In the genomic region with DNA sequence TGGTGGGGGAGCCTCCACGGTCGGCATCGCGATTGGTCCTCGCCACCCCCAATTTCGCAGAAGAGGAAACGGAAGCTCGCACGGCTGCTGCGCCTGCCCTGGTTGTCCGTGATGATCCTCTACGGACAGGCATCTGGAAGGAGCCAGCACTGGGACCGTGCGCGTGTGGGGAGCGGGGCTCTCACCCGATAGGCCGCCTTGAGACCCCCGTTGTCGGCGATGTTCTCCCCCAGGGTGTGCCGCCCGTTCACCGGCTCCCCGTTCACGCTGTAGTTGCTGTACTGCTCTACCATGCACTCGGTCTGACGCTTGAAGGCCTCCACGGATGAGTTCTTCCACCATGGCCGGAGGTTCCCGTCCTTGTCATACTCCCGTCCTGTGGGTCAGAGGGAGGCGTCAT, we compare ENCODE assay signal across 2 cellular contexts.
TF ChIP-seq lines count a peak whose summit lies in the region.

No MANE protein-coding gene starts in this region.

TF ChIP-seq in IMR-90, 13 proteins besides CTCF, POLR2A, EP300 and RAD21:
- TF ChIP-seq RCOR1 (IDR thresholded peaks at IDR 0.05; ENCODE audit: insufficient replicate concordance, low read length) (no peak), CHD1 (IDR thresholded peaks at IDR 0.05; ENCODE audit: low read depth, low read length) (no peak), CEBPB (IDR thresholded peaks at IDR 0.05; ENCODE audit: low read depth, low read length) (no peak), FOS (IDR thresholded peaks at IDR 0.05; ENCODE audit: low read depth, low read length) (no peak), BHLHE40 (IDR thresholded peaks at IDR 0.05; ENCODE audit: low read depth, low read length) (no peak)
- TF ChIP-seq, protein P1, sequence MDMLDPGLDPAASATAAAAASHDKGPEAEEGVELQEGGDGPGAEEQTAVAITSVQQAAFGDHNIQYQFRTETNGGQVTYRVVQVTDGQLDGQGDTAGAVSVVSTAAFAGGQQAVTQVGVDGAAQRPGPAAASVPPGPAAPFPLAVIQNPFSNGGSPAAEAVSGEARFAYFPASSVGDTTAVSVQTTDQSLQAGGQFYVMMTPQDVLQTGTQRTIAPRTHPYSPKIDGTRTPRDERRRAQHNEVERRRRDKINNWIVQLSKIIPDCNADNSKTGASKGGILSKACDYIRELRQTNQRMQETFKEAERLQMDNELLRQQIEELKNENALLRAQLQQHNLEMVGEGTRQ (IDR thresholded peaks at IDR 0.05; ENCODE audit: low read depth, low read length) = no peak

TF ChIP-seq in SK-N-SH treated with all-trans-retinoic acid at 6 μM for 48 hours, 23 proteins besides CTCF, POLR2A, EP300 and RAD21:
- TF ChIP-seq ZNF8 (CRISPR knock-in tag; IDR thresholded peaks at IDR 0.05) = no peak
- TF ChIP-seq, protein P2, sequence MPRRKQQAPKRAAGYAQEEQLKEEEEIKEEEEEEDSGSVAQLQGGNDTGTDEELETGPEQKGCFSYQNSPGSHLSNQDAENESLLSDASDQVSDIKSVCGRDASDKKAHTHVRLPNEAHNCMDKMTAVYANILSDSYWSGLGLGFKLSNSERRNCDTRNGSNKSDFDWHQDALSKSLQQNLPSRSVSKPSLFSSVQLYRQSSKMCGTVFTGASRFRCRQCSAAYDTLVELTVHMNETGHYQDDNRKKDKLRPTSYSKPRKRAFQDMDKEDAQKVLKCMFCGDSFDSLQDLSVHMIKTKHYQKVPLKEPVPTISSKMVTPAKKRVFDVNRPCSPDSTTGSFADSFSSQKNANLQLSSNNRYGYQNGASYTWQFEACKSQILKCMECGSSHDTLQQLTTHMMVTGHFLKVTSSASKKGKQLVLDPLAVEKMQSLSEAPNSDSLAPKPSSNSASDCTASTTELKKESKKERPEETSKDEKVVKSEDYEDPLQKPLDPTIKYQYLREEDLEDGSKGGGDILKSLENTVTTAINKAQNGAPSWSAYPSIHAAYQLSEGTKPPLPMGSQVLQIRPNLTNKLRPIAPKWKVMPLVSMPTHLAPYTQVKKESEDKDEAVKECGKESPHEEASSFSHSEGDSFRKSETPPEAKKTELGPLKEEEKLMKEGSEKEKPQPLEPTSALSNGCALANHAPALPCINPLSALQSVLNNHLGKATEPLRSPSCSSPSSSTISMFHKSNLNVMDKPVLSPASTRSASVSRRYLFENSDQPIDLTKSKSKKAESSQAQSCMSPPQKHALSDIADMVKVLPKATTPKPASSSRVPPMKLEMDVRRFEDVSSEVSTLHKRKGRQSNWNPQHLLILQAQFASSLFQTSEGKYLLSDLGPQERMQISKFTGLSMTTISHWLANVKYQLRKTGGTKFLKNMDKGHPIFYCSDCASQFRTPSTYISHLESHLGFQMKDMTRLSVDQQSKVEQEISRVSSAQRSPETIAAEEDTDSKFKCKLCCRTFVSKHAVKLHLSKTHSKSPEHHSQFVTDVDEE (CRISPR knock-in tag; IDR thresholded peaks at IDR 0.05) = no peak
TF ChIP-seq in SK-N-SH treated with all-trans-retinoic acid at 6 μM for 48 hours: peak in this region for 0.
